Comparison of ENCODE assay signal across 15 cellular contexts in genomic region chr10:44696496-44696895, GRCh38.
A peak's percentile ranks its signal among the peaks of the same experiment; 100 is the strongest.
DNase-seq lines count a peak whose midpoint lies in the region; ATAC-seq and TF ChIP-seq lines count a peak whose summit lies in the region.
"Had no signal": no experiment of that assay in that cellular context is flagged by ENCODE, and none has a peak within 500 bp of the region (broad histone marks: within the 10 kb centered on the region; RNA-seq: fewer than 3 reads in every experiment).

No MANE protein-coding gene starts in this region.

- TF ChIP-seq CTCF in stomach (IDR thresholded peaks at IDR 0.05), result no peak

- H3K4me2 ChIP-seq in neuronal stem cell (ENCODE audit: insufficient read depth, low read length, poor library complexity, severe bottlenecking), result no peak overlapping the region

- H3K79me1 ChIP-seq in neuronal stem cell (ENCODE audit: low read depth, low read length), result no peaks in the 10 kb centered on the region

- peak overlapping the region in 3 of 5 donors; percentile 29 to 50 (median 32) for H3K27ac ChIP-seq in stomach
- no peak overlapping the region for H3K27ac ChIP-seq in SJCRH30
- H3K27ac ChIP-seq in neuronal stem cell (replicated peaks; ENCODE audit: low read length), result no peak overlapping the region

- H3K27me3 Mint-ChIP-seq in naive thymus-derived CD8-positive, alpha-beta T cell, result no peaks in the 10 kb centered on the region

- H2BK15ac ChIP-seq in neuronal stem cell (ENCODE audit: low read length), result no peak overlapping the region

- no peaks in the 10 kb centered on the region for H3K36me3 ChIP-seq in stomach
- H3K36me3 ChIP-seq in SJCRH30, result no peaks in the 10 kb centered on the region
- H3K36me3 ChIP-seq in neuronal stem cell (replicated peaks in 1 of 2; ENCODE audit: control insufficient read depth in 2 of 2, insufficient read depth in 2 of 2, low read length in 2 of 2), result no peaks in the 10 kb centered on the region
- H3K36me3 ChIP-seq: MG63 had no signal

- peaks cover 0 to 14% (median 6%) of the 10 kb centered on the region in 4 donors for H3K9me3 ChIP-seq in stomach
- H3K9me3 ChIP-seq in SJCRH30 (replicated peaks), result no peaks in the 10 kb centered on the region
- peaks cover 0 to 1% of the 10 kb centered on the region in 2 donors for H3K9me3 ChIP-seq in neuronal stem cell (replicated peaks in 1 of 2; ENCODE audit: control insufficient read depth in 2 of 2, insufficient read depth in 1 of 2, low read depth in 1 of 2, low read length in 2 of 2)

- no peak overlapping the region for H4K8ac ChIP-seq in neuronal stem cell (ENCODE audit: low read depth, low read length)

- H2BK5ac ChIP-seq in neuronal stem cell (ENCODE audit: low read length), result no peak overlapping the region

- TF ChIP-seq EP300 in stomach (IDR thresholded peaks at IDR 0.05), result no peak

- H3K14ac ChIP-seq in neuronal stem cell (ENCODE audit: low read length), result no peak overlapping the region

- no peak overlapping the region for H3K27ac Mint-ChIP-seq in naive thymus-derived CD8-positive, alpha-beta T cell
- H3K27ac Mint-ChIP-seq: nephron progenitor cell had no signal

- no peak overlapping the region for H2AFZ ChIP-seq in neuronal stem cell (ENCODE audit: low read length)

- WGBS in stomach, 5 donors, result 63 to 86% (median 69%) methylated on average over 6 of the region's 6 CpGs
- no CpG with 5 or more reads among the region's 6 CpGs for WGBS in neuronal stem cell (ENCODE audit: extremely low coverage in 2 of 2, insufficient read length in 2 of 2, insufficient replicate concordance in 1 of 2), 2 donors

- no peak overlapping the region for H2AK5ac ChIP-seq in neuronal stem cell (ENCODE audit: low read depth, low read length)

- H3K4ac ChIP-seq in neuronal stem cell (ENCODE audit: low read length), result no peak overlapping the region

- POLR2A ChIA-PET in naive thymus-derived CD8-positive, alpha-beta T cell (lab: Charles Lee), result no interaction called here

- no peak for TF ChIP-seq POLR2A in stomach (IDR thresholded peaks at IDR 0.05)

- H3K9ac ChIP-seq in neuronal stem cell (ENCODE audit: low read depth, low read length, poor library complexity), result no peak overlapping the region

- H3K9me3 Mint-ChIP-seq in naive thymus-derived CD8-positive, alpha-beta T cell, result peaks cover 0 to 20% (median 8%) of the 10 kb centered on the region in 9 donors

- H3K4me3 ChIP-seq in stomach (no peak overlapping the region), SJCRH30 (no peak overlapping the region), neuronal stem cell (ENCODE audit: low read length in 2 of 2) (no peak overlapping the region)
- H3K4me3 ChIP-seq: MG63 had no signal

- H2BK120ac ChIP-seq in neuronal stem cell (ENCODE audit: low read depth, low read length), result no peak overlapping the region

- no peak overlapping the region for H2BK12ac ChIP-seq in neuronal stem cell (ENCODE audit: low read length)

- intact Hi-C loops in stomach (cut with DNase I; ENCODE audit: low total_unique reads), result no loop called here

- no peak overlapping the region for H3K18ac ChIP-seq in neuronal stem cell (ENCODE audit: low read length)

- H3K27me3 ChIP-seq in stomach, result no peaks in the 10 kb centered on the region
- no peaks in the 10 kb centered on the region for H3K27me3 ChIP-seq in SJCRH30
- no peaks in the 10 kb centered on the region for H3K27me3 ChIP-seq in neuronal stem cell (ENCODE audit: control insufficient read depth in 3 of 3, insufficient read depth in 3 of 3, low read depth in 1 of 3, low read length in 3 of 3)
- H3K27me3 ChIP-seq: MG63 had no signal

- no peak overlapping the region for H3K23ac ChIP-seq in neuronal stem cell (ENCODE audit: low read depth, low read length, poor library complexity)

- no peak overlapping the region for H4K91ac ChIP-seq in neuronal stem cell (ENCODE audit: low read depth, low read length, poor library complexity)

- no peak overlapping the region for H3K4me3 Mint-ChIP-seq in naive thymus-derived CD8-positive, alpha-beta T cell
- H3K4me3 Mint-ChIP-seq: nephron progenitor cell had no signal

- no peak for ATAC-seq in naive thymus-derived CD8-positive, alpha-beta T cell
- ATAC-seq: stimulated activated naive CD8-positive, alpha-beta T cell treated with anti-CD3 and anti-CD28 coated beads, Interleukin-15, Interleukin-2, amounts not matched to agents 100 U/mL and 50 U/mL, for 24 hours had no signal

- no peaks in the 10 kb centered on the region for H3K4me1 ChIP-seq in stomach
- H3K4me1 ChIP-seq in SJCRH30, result no peaks in the 10 kb centered on the region
- H3K4me1 ChIP-seq in neuronal stem cell (ENCODE audit: control insufficient read depth in 2 of 2, insufficient read depth in 1 of 2, low read depth in 1 of 2, low read length in 2 of 2), result peaks cover 0 to 2% of the 10 kb centered on the region in 2 donors

- DNase-seq in H4 (ENCODE audit: low spot score), result peak; percentile 62
- DNase-seq in astrocyte of the hippocampus (ENCODE audit: low read depth, low spot score), result peak; percentile 51
- DNase-seq in iris pigment epithelial cell (ENCODE audit: low read depth), result peak; percentile 33
- DNase-seq in stomach, result no peak
- no peak for DNase-seq in SJCRH30
- no peak for DNase-seq in neuronal stem cell (ENCODE audit: low spot score)
- no peak for DNase-seq in naive thymus-derived CD8-positive, alpha-beta T cell
- DNase-seq in NCI-H2227 treated with DMSO at 0.1 percent for 48 hours (lab: John Stamatoyannopoulos, UW), result no peak
- DNase-seq: activated gamma-delta T cell; MG63; NCI-H524 treated with DMSO at 0.1 percent for 48 hours; nephron progenitor cell; SIG-M5; stimulated activated CD4-positive, alpha-beta T cell treated with anti-CD3 and anti-CD28 coated beads, Interleukin-2, amount 100 ng/mL, for 24 hours; stimulated activated naive CD8-positive, alpha-beta T cell treated with anti-CD3 and anti-CD28 coated beads, Interleukin-15, Interleukin-2, amounts not matched to agents 100 U/mL and 50 U/mL, for 24 hours had no signal

- peaks cover 0 to 3% (median 0%) of the 10 kb centered on the region in 3 donors for H3K36me3 Mint-ChIP-seq in naive thymus-derived CD8-positive, alpha-beta T cell

- no peaks in the 10 kb centered on the region for H3K4me1 Mint-ChIP-seq in naive thymus-derived CD8-positive, alpha-beta T cell

Comparison
In these comparisons a context has a peak if more than half of its experiments do, and no peak if none do; other contexts are left out.
1. DNase-seq: peak in H4 (single experiment), astrocyte of the hippocampus (single experiment) and iris pigment epithelial cell (single experiment); none in stomach (single experiment), SJCRH30 (0 of 2), neuronal stem cell (single experiment), naive thymus-derived CD8-positive, alpha-beta T cell (0 of 10) and NCI-H2227 treated with DMSO at 0.1 percent for 48 hours (single experiment).
2. H3K27ac ChIP-seq: peak in stomach (3 of 5); none in SJCRH30 (single experiment) and neuronal stem cell (single experiment).